ENCODE assay signal across 1 cellular context in genomic region chr4:186781032-186781917, GRCh38.
A peak's percentile ranks its signal among the peaks of the same experiment; 100 is the strongest.
TF ChIP-seq lines count a peak whose summit lies in the region.

No MANE protein-coding gene starts in this region.

TF ChIP-seq in HepG2, 621 proteins besides CTCF, POLR2A, EP300 and RAD21 (continued from another document and continues in another):
- TF ChIP-seq E2F2 (CRISPR knock-in tag; IDR thresholded peaks at IDR 0.05; ENCODE audit: borderline replicate concordance) (no peak), DMAP1 (CRISPR knock-in tag; IDR thresholded peaks at IDR 0.05) (no peak), MAFF (IDR thresholded peaks at IDR 0.05; ENCODE audit: low read depth, low read length) (no peak), ZNF841 (CRISPR knock-in tag; IDR thresholded peaks at IDR 0.05; ENCODE audit: borderline replicate concordance) (no peak), ARID5B (CRISPR knock-in tag; IDR thresholded peaks at IDR 0.05) (peak; percentile 70; the same call in 1 of the 2 replicates), CENPBD1 (CRISPR knock-in tag; IDR thresholded peaks at IDR 0.05; ENCODE audit: borderline replicate concordance, low read depth) (no peak), ATRX (CRISPR knock-in tag; IDR thresholded peaks at IDR 0.05; ENCODE audit: borderline replicate concordance) (no peak), ZIK1 (CRISPR knock-in tag; IDR thresholded peaks at IDR 0.05; ENCODE audit: borderline replicate concordance, low read depth) (no peak), ZNF512 (CRISPR knock-in tag; IDR thresholded peaks at IDR 0.05) (no peak), ZNF660 (CRISPR knock-in tag; IDR thresholded peaks at IDR 0.05; ENCODE audit: borderline replicate concordance, low read depth) (no peak), ZFYVE20 (CRISPR knock-in tag; IDR thresholded peaks at IDR 0.05; ENCODE audit: borderline replicate concordance, low read depth) (no peak), HMGA1 (CRISPR knock-in tag; conservative IDR thresholded peaks at IDR 0.05) (no peak), ZNF280D (CRISPR knock-in tag; IDR thresholded peaks at IDR 0.05) (no peak), RAD51 (IDR thresholded peaks at IDR 0.05; ENCODE audit: borderline replicate concordance) (no peak), ZGPAT (CRISPR knock-in tag; IDR thresholded peaks at IDR 0.05) (peak; percentile 43; the same call in 1 of the 2 replicates), HOXA5 (CRISPR knock-in tag; IDR thresholded peaks at IDR 0.05) (no peak), ZSCAN29 (CRISPR knock-in tag; conservative IDR thresholded peaks at IDR 0.05) (0 out of 2 replicates have a peak, but pooled peaks have one; percentile 71), CCDC6 (CRISPR knock-in tag; IDR thresholded peaks at IDR 0.05) (no peak), TAF15 (IDR thresholded peaks at IDR 0.05; ENCODE audit: low read depth, low read length, poor library complexity, severe bottlenecking) (no peak), ZNF275 (CRISPR knock-in tag; IDR thresholded peaks at IDR 0.05; ENCODE audit: borderline replicate concordance) (no peak), TCF7L2 (IDR thresholded peaks at IDR 0.05; ENCODE audit: low read depth, low read length) (no peak), ELF3 (CRISPR knock-in tag; IDR thresholded peaks at IDR 0.05) (peak; percentile 78), NCOA5 (CRISPR knock-in tag; IDR thresholded peaks at IDR 0.05) (no peak), ZNF431 (CRISPR knock-in tag; IDR thresholded peaks at IDR 0.05; ENCODE audit: borderline replicate concordance, low read depth) (no peak), ZNF546 (CRISPR knock-in tag; conservative IDR thresholded peaks at IDR 0.05) (no peak), CREB1 (IDR thresholded peaks at IDR 0.05) (no peak), CREB1 (CRISPR knock-in tag; IDR thresholded peaks at IDR 0.05) (peak; percentile 55; the same call in 1 of the 2 replicates), ZBTB42 (CRISPR knock-in tag; IDR thresholded peaks at IDR 0.05) (no peak), ZNF180 (CRISPR knock-in tag; IDR thresholded peaks at IDR 0.05; ENCODE audit: borderline replicate concordance, low read depth) (no peak), DZIP1 (CRISPR knock-in tag; IDR thresholded peaks at IDR 0.05) (no peak), ZNF124 (CRISPR knock-in tag; IDR thresholded peaks at IDR 0.05) (no peak), EED (CRISPR knock-in tag; IDR thresholded peaks at IDR 0.05) (no peak), YEATS2 (CRISPR knock-in tag; IDR thresholded peaks at IDR 0.05; ENCODE audit: borderline replicate concordance) (no peak), ZNF710 (CRISPR knock-in tag; IDR thresholded peaks at IDR 0.05; ENCODE audit: borderline replicate concordance) (peak; percentile 53; the same call in 1 of the 2 replicates), CBX2 (IDR thresholded peaks at IDR 0.05; ENCODE audit: low read depth, low read length) (no peak), CBX2 (CRISPR knock-in tag; IDR thresholded peaks at IDR 0.05; ENCODE audit: low read depth) (no peak), CREM (IDR thresholded peaks at IDR 0.05) (no peak), CREM (CRISPR knock-in tag; IDR thresholded peaks at IDR 0.05) (no peak), HOXA7 (CRISPR knock-in tag; IDR thresholded peaks at IDR 0.05) (no peak), ZNF768 (CRISPR knock-in tag; IDR thresholded peaks at IDR 0.05) (no peak), ZNF292 (CRISPR knock-in tag; IDR thresholded peaks at IDR 0.05; ENCODE audit: borderline replicate concordance, low read depth) (no peak; the same call in 1 of the 2 replicates), HMGXB4 (CRISPR knock-in tag; IDR thresholded peaks at IDR 0.05; ENCODE audit: borderline replicate concordance in 1 of 2, low read depth in 1 of 2) (0 out of 4 replicates have a peak, but pooled peaks of 1 of the 2 experiments have one; percentile 18), FOXJ3 (CRISPR knock-in tag; IDR thresholded peaks at IDR 0.05; ENCODE audit: borderline replicate concordance) (no peak), ZNF607 (CRISPR knock-in tag; IDR thresholded peaks at IDR 0.05; ENCODE audit: borderline replicate concordance) (no peak), NR1H2 (CRISPR knock-in tag; IDR thresholded peaks at IDR 0.05; ENCODE audit: borderline replicate concordance, low read depth) (no peak)
